21 cellular contexts compared by ENCODE assay signal in the genomic region with DNA sequence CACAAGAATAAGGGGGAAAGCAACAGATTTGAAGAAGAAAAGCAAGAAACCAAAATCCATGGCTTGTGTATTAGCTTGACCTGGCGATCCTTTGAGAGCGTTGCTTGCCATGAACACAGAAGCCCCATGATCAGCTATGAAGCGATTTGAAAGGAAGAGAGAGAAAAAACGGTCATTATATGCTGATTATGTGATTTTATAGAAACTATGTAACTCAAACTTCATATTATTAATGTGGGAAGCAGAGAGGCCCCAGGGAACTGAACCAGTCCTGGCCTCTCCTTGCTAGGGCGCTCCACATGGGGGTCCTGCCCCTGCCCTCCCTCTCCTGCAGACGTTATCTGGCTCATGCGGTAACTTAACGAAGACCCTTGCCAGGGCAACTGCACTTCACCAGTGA.
"Had no signal": no experiment of that assay in that cellular context is flagged by ENCODE, and none has a peak within 500 bp of the region (broad histone marks: within the 10 kb centered on the region; RNA-seq: fewer than 3 reads in every experiment).

No MANE protein-coding gene starts in this region.

- DNase-seq: colonic mucosa; cortex of kidney; effector CD4-positive, alpha-beta T cell; effector memory CD4-positive, alpha-beta T cell; foreskin keratinocyte; heart left ventricle; hypothalamus; immature natural killer cell; islet precursor cell; left cardiac atrium; left lung; left ventricle myocardium superior; lower lobe of right lung; mesenchymal stem cell; mucosa of descending colon; naive B cell had no signal

- H3K27ac ChIP-seq: colonic mucosa, esophagus muscularis mucosa, foreskin keratinocyte, gastroesophageal sphincter, heart left ventricle, hepatocyte, left lung, lower lobe of right lung had no signal

- ATAC-seq: foreskin keratinocyte, gastroesophageal sphincter, heart left ventricle, left cardiac atrium, left lung, left ventricle myocardium superior, lower lobe of right lung, mucosa of descending colon had no signal

- H2AFZ ChIP-seq: hepatocyte had no signal

- H3K4me2 ChIP-seq: hepatocyte had no signal

- H3K27me3 ChIP-seq: colonic mucosa, foreskin keratinocyte, gastroesophageal sphincter, hepatocyte, left lung had no signal

- H3K4me1 ChIP-seq: colonic mucosa, esophagus muscularis mucosa, foreskin keratinocyte, gastroesophageal sphincter, heart left ventricle, left lung, lower lobe of right lung had no signal

- H3K9me3 ChIP-seq: colonic mucosa, esophagus muscularis mucosa, gastroesophageal sphincter, heart left ventricle, left lung, lower lobe of right lung had no signal

- FAIRE-seq: endothelial cell of umbilical vein, frontal cortex had no signal

- H3K4me3 ChIP-seq: colonic mucosa, esophagus muscularis mucosa, gastroesophageal sphincter, heart left ventricle, hepatocyte, left lung, lower lobe of right lung, mucosa of descending colon had no signal

- H3K79me2 ChIP-seq: hepatocyte had no signal

- H3K36me3 ChIP-seq: colonic mucosa, esophagus muscularis mucosa, gastroesophageal sphincter, heart left ventricle, left lung, lower lobe of right lung had no signal
